27 cellular contexts compared by ENCODE assay signal in the genomic region with DNA sequence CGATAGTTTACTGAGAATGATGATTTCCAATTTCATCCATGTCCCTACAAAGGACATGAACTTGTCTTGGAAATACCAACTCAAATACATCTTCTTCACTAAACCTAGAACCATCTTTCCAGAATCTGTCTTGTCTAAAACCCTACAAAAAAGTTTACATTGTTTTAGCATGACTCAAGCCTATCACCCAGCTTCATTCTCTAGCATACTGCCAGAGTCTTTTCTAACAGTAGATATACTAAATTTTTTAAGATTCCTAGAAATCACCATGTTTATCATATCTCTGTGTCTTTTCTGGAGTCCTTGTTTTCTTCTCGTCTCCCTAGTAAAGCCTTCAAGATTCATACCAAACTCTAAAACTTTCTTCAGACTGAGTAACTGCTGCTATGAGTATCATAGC.
DNase-seq lines count a peak whose midpoint lies in the region; ATAC-seq, FAIRE-seq and TF ChIP-seq lines count a peak whose summit lies in the region.
"Had no signal": no experiment of that assay in that cellular context is flagged by ENCODE, and none has a peak within 500 bp of the region (broad histone marks: within the 10 kb centered on the region; RNA-seq: fewer than 3 reads in every experiment).

No MANE protein-coding gene starts in this region.

- H4K5ac ChIP-seq in IMR-90 (ENCODE audit: low read depth, low read length): no peak overlapping the region

- dilution Hi-C loops in IMR-90 (cut with HindIII; ENCODE audit: low sequenced_read_pairs, unreplicated experiment): no loop called here

- H3K9me1 ChIP-seq in IMR-90 (ENCODE audit: insufficient read depth, low read length): no peaks in the 10 kb centered on the region

- H4K8ac ChIP-seq in IMR-90 (ENCODE audit: low read depth in 2 of 2, low read length in 2 of 2): no peak overlapping the region

- H2BK5ac ChIP-seq in IMR-90 (ENCODE audit: low read depth, low read length, poor library complexity, severe bottlenecking): no peak overlapping the region

- DNase-seq in EH (ENCODE audit: low read depth): peak; percentile 2
- peak; percentile 44 for DNase-seq in IMR-90
- peak; percentile 37 for DNase-seq in fibroblast of peridontal ligament (ENCODE audit: extremely low read depth)
- no peak for DNase-seq in urothelium cell line (ENCODE audit: low spot score)
- DNase-seq in BE2C: no peak
- no peak for DNase-seq in retina
- DNase-seq in iPS-NIHi7 (ENCODE audit: extremely low spot score): no peak
- DNase-seq: AML-193; C1 segment of cervical spinal cord; CD4-positive, alpha-beta memory T cell; COR-L47; H9; HFFc6; KBM-7; MG63; NCI-H1417; NCI-H1694 treated with DMSO at 0.1 percent for 48 hours; NCI-H2081; NCI-H2227 treated with DMSO at 0.1 percent for 48 hours; NCI-H510A; NCI-H69; Right ventricle myocardium superior; RPMI8226 had no signal

- no peak for TF ChIP-seq POLR2A in IMR-90 (IDR thresholded peaks at IDR 0.05; ENCODE audit: low read depth, low read length)

- H4K91ac ChIP-seq in IMR-90 (ENCODE audit: insufficient read depth, low read depth, low read length): no peak overlapping the region

- intact Hi-C loops in IMR-90 (cut with micrococcal nuclease): no loop called here

- in situ Hi-C loops in IMR-90 (cut with MboI; ENCODE audit: low sequenced_read_pairs): no loop called here

- H3K4me3 ChIP-seq in IMR-90 (ENCODE audit: insufficient read depth, low read depth, low read length) (no peak overlapping the region), BE2C (ENCODE audit: low read depth, low read length) (no peak overlapping the region)
- H3K4me3 ChIP-seq: GM23338, MG63, SJSA1 had no signal

- no peak overlapping the region for H2AFZ ChIP-seq in IMR-90 (replicated peaks; ENCODE audit: low read length, poor library complexity)
- H2AFZ ChIP-seq: GM23338 had no signal

- no peak overlapping the region for H2BK120ac ChIP-seq in IMR-90 (ENCODE audit: low read depth, low read length)

- H3K4me1 ChIP-seq in IMR-90 (ENCODE audit: control insufficient read depth, insufficient read depth, low read length): no peaks in the 10 kb centered on the region
- peaks cover 9% of the 10 kb centered on the region; the same call in 1 of the 2 replicates for H3K4me1 ChIP-seq in BE2C

- no peaks in the 10 kb centered on the region for H3K9me3 ChIP-seq in IMR-90 (ENCODE audit: control insufficient read depth, insufficient read depth, low read length)
- H3K9me3 ChIP-seq in BE2C: no peaks in the 10 kb centered on the region
- H3K9me3 ChIP-seq: MG63, SJSA1 had no signal

- H2AK5ac ChIP-seq in IMR-90 (ENCODE audit: low read depth, low read length): no peak overlapping the region

- no peak overlapping the region for H3K4me2 ChIP-seq in IMR-90 (ENCODE audit: low read depth, low read length)
- H3K4me2 ChIP-seq: GM23338 had no signal

- CTCF ChIA-PET in IMR-90 (lab: Yijun Ruan, JAX): interaction anchor here (0.7 to 0.8 kb wide), 2 partner anchors 8 to 15 kb away, joined by 3 read pairs; no protein-coding TSS in a partner anchor

- FAIRE-seq in urothelium cell line (lab: Jason Lieb, UNC): peak; percentile 5
- FAIRE-seq: GM18507, HTR-8/SVneo had no signal

- no peaks in the 10 kb centered on the region for H3K79me1 ChIP-seq in IMR-90 (ENCODE audit: low read depth in 1 of 2, low read length in 2 of 2)

- H2BK15ac ChIP-seq in IMR-90 (ENCODE audit: low read depth, low read length): no peak overlapping the region

- TF ChIP-seq CTCF in IMR-90 (conservative IDR thresholded peaks at IDR 0.05; ENCODE audit: low read depth, low read length) (no peak), BE2C (IDR thresholded peaks at IDR 0.05; ENCODE audit: low read depth, low read length) (no peak)

- H3K9ac ChIP-seq in IMR-90 (ENCODE audit: low read depth, low read length): no peak overlapping the region

- BruUV-seq in IMR-90 (replicated peaks; lab: Mats Ljungman, UMichigan): no TSS peak

- no CpG with 5 or more reads among the region's 2 CpGs for WGBS in IMR-90 (ENCODE audit: extremely low coverage in 2 of 2, insufficient read length in 1 of 2), 2 experiments

- no peak overlapping the region for H3K56ac ChIP-seq in IMR-90 (ENCODE audit: extremely low read depth, insufficient read depth, low read length)

- no peak overlapping the region for H3K14ac ChIP-seq in IMR-90 (replicated peaks; ENCODE audit: low read depth, low read length)

- no peaks in the 10 kb centered on the region for H3K36me3 ChIP-seq in IMR-90 (ENCODE audit: control insufficient read depth, insufficient read depth, low read length)
- no peaks in the 10 kb centered on the region for H3K36me3 ChIP-seq in BE2C
- H3K36me3 ChIP-seq: MG63, SJSA1 had no signal

- no peak overlapping the region for H3K23ac ChIP-seq in IMR-90 (ENCODE audit: low read depth, low read length)

- H3K18ac ChIP-seq in IMR-90 (ENCODE audit: low read depth, low read length): no peak overlapping the region

- no peak overlapping the region for H3K27ac ChIP-seq in IMR-90 (ENCODE audit: insufficient read depth, low read length)
- H3K27ac ChIP-seq: SJSA1 had no signal

- peak; percentile 76 for ATAC-seq in IMR-90 (ENCODE audit: low read depth)
- ATAC-seq: GM23338 had no signal

- H3K27me3 ChIP-seq in IMR-90 (ENCODE audit: control insufficient read depth, insufficient read depth, low read length) (no peaks in the 10 kb centered on the region; the same call in 1 of the 2 replicates), BE2C (no peaks in the 10 kb centered on the region)
- H3K27me3 ChIP-seq: MG63, SJSA1 had no signal

- no peak overlapping the region for H2AK9ac ChIP-seq in IMR-90 (replicated peaks; ENCODE audit: low read depth, low read length, poor library complexity)

- H2BK20ac ChIP-seq in IMR-90 (ENCODE audit: low read depth, low read length): no peak overlapping the region

- no peak overlapping the region for H3K4ac ChIP-seq in IMR-90 (ENCODE audit: low read depth, low read length)

- POLR2A ChIA-PET in IMR-90 (lab: Charles Lee; ENCODE audit: unreplicated experiment): no interaction called here

- H4K20me1 ChIP-seq in IMR-90 (ENCODE audit: insufficient read depth, low read length): no peaks in the 10 kb centered on the region

- no peak for TF ChIP-seq RAD21 in IMR-90 (IDR thresholded peaks at IDR 0.05; ENCODE audit: low read length)

TF ChIP-seq in IMR-90, 13 proteins besides CTCF, POLR2A, EP300 and RAD21:
- TF ChIP-seq ELK1 (IDR thresholded peaks at IDR 0.05; ENCODE audit: borderline replicate concordance, low read depth, low read length) (no peak), FOS (IDR thresholded peaks at IDR 0.05; ENCODE audit: low read depth, low read length) (no peak), MAZ (IDR thresholded peaks at IDR 0.05; ENCODE audit: borderline replicate concordance, low read depth, low read length) (no peak), CHD1 (IDR thresholded peaks at IDR 0.05; ENCODE audit: low read depth, low read length) (no peak), CEBPB (IDR thresholded peaks at IDR 0.05; ENCODE audit: low read depth, low read length) (no peak), NFE2L2 (IDR thresholded peaks at IDR 0.05; ENCODE audit: low read depth, low read length) (no peak), BHLHE40 (IDR thresholded peaks at IDR 0.05; ENCODE audit: low read depth, low read length) (no peak), SMC3 (IDR thresholded peaks at IDR 0.05; ENCODE audit: low read depth, low read length) (no peak), RFX5 (IDR thresholded peaks at IDR 0.05; ENCODE audit: low read depth, low read length) (no peak), MAFK (IDR thresholded peaks at IDR 0.05; ENCODE audit: low read depth, low read length) (no peak), MXI1 (IDR thresholded peaks at IDR 0.05; ENCODE audit: borderline replicate concordance, low read depth, low read length) (no peak), RCOR1 (IDR thresholded peaks at IDR 0.05; ENCODE audit: insufficient replicate concordance, low read length) (no peak)
- TF ChIP-seq, protein P1, sequence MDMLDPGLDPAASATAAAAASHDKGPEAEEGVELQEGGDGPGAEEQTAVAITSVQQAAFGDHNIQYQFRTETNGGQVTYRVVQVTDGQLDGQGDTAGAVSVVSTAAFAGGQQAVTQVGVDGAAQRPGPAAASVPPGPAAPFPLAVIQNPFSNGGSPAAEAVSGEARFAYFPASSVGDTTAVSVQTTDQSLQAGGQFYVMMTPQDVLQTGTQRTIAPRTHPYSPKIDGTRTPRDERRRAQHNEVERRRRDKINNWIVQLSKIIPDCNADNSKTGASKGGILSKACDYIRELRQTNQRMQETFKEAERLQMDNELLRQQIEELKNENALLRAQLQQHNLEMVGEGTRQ (IDR thresholded peaks at IDR 0.05; ENCODE audit: low read depth, low read length): no peak

Comparison
In these comparisons a context has a peak if more than half of its experiments do, and no peak if none do; other contexts are left out.
1. DNase-seq: peak in EH (single experiment), IMR-90 (single experiment) and fibroblast of peridontal ligament (single experiment); none in urothelium cell line (single experiment), BE2C (single experiment), retina (single experiment) and iPS-NIHi7 (single experiment).